Comparison of ENCODE assay signal across 11 cellular contexts in the genomic region with DNA sequence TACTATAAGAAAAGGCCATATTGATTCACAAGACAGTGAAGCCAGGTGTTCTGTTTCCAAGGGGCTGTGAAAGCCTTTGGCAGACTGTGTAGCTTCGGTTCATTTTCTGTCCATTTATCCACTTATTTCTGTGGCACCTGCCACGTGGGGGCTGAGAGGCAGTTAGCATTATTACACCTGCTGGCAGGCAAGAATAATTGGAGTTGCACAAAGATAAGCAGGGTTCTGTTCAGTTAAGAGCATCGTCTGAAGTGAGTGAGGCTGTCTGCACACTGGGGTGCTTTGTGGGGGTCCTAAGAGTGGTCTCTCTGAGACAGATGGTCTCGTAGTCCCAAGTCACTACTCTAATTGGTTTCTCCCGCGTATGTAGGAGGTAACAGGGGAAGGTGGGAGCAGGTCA.
DNase-seq lines count a peak whose midpoint lies in the region; ATAC-seq, FAIRE-seq and TF ChIP-seq lines count a peak whose summit lies in the region.
"Had no signal": no experiment of that assay in that cellular context is flagged by ENCODE, and none has a peak within 500 bp of the region (broad histone marks: within the 10 kb centered on the region; RNA-seq: fewer than 3 reads in every experiment).

No MANE protein-coding gene starts in this region.

- no peaks in the 10 kb centered on the region for H3K36me3 ChIP-seq in HepG2 (replicated peaks in 1 of 2; ENCODE audit: control insufficient read depth in 1 of 2, insufficient read depth in 2 of 2, low read length in 2 of 2)
- H3K36me3 ChIP-seq: esophagus squamous epithelium had no signal

- no peak overlapping the region for H3K9ac ChIP-seq in HepG2 (ENCODE audit: insufficient read depth, low read depth, low read length)

- BruUV-seq in HepG2 (replicated peaks; lab: Mats Ljungman, UMichigan): no TSS peak

- no peak for TF ChIP-seq CTCF in HepG2 (CRISPR knock-in tag; IDR thresholded peaks at IDR 0.05)

- no peak for ATAC-seq in left lobe of liver
- no peak for ATAC-seq in HepG2
- ATAC-seq in HG03196 (IDR thresholded peaks at IDR 0.05; ENCODE audit: unreplicated experiment): no peak
- ATAC-seq: HCT116, Right ventricle myocardium inferior had no signal

- FAIRE-seq in HepG2 (lab: Jason Lieb, UNC): no peak

- TF ChIP-seq POLR2A in HepG2 (IDR thresholded peaks at IDR 0.05; ENCODE audit: insufficient read depth in 1 of 2, low read depth in 2 of 2, low read length in 2 of 2): no peak

- peak; percentile 67 for DNase-seq in activated CD4-positive, alpha-beta T cell treated with anti-CD3 and anti-CD28 coated beads, Interleukin-2, amount 10 ng/mL, durations not matched to agents 24 days and 14 days
- no peak for DNase-seq in activated CD4-positive, alpha-beta T cell treated with anti-CD3 and anti-CD28 coated beads for 4 hours
- DNase-seq in NCI-H1092 treated with DMSO at 0.1 percent for 48 hours (lab: John Stamatoyannopoulos, UW) (peak; percentile 84), NCI-H774 (lab: John Stamatoyannopoulos, UW) (peak; percentile 66), epithelial cell of prostate (ENCODE audit: low read depth, low spot score) (no peak), left lobe of liver (ENCODE audit: low spot score) (no peak), HepG2 (ENCODE audit: low spot score) (no peak)
- DNase-seq: esophagus squamous epithelium had no signal

- no peaks in the 10 kb centered on the region for H3K9me3 ChIP-seq in HepG2 (ENCODE audit: low read length)
- H3K9me3 ChIP-seq: esophagus squamous epithelium had no signal

- H3K9me3 Mint-ChIP-seq in activated CD4-positive, alpha-beta T cell treated with anti-CD3 and anti-CD28 coated beads, Interleukin-2, amount 10 ng/mL, durations not matched to agents 24 days and 14 days: no peaks in the 10 kb centered on the region

- intact Hi-C loops in activated CD4-positive, alpha-beta T cell treated with anti-CD3 and anti-CD28 coated beads, Interleukin-2, amount 10 ng/mL, durations not matched to agents 24 days and 14 days (cut with micrococcal nuclease): loop anchor here (1.0 to 10.0 kb wide), 6 partner anchors 20 to 1391 kb away; no protein-coding TSS in a partner anchor
- intact Hi-C loops in HepG2 (cut with micrococcal nuclease; ENCODE audit: unreplicated experiment): no loop called here

- POLR2A ChIA-PET in HepG2 (lab: Yijun Ruan, JAX): no interaction called here

- CTCF ChIA-PET in HepG2 (lab: Yijun Ruan, JAX; ENCODE audit: low intra/inter-chr PET ratio, low total read pairs): no interaction called here

- H3K4me2 ChIP-seq in HepG2 (ENCODE audit: low read depth, low read length): no peak overlapping the region

- in situ Hi-C loops in HepG2 (cut with HindIII; ENCODE audit: extremely low pct_ligation_motif_present, low pct_unique_long_range_greater_than_20kb): no loop called here

- no peaks in the 10 kb centered on the region for H4K20me1 ChIP-seq in HepG2 (ENCODE audit: insufficient read depth, low read length)

- 0 out of 2 replicates have a peak, but pooled peaks cover 5% of the 10 kb centered on the region for H3K4me1 ChIP-seq in HepG2 (ENCODE audit: insufficient read depth, low read length)

- H3K79me2 ChIP-seq in HepG2 (ENCODE audit: insufficient read depth, low read length): no peaks in the 10 kb centered on the region

- H3K4me3 Mint-ChIP-seq in activated CD4-positive, alpha-beta T cell treated with anti-CD3 and anti-CD28 coated beads, Interleukin-2, amount 10 ng/mL, durations not matched to agents 24 days and 14 days: peak overlapping the region; percentile 20

- no peak overlapping the region for H3K4me3 ChIP-seq in HepG2 (replicated peaks in 1 of 3; ENCODE audit: insufficient read depth in 1 of 3, low read depth in 2 of 3, low read length in 3 of 3)
- H3K4me3 ChIP-seq: esophagus squamous epithelium had no signal

- H3K27me3 Mint-ChIP-seq in activated CD4-positive, alpha-beta T cell treated with anti-CD3 and anti-CD28 coated beads, Interleukin-2, amount 10 ng/mL, durations not matched to agents 24 days and 14 days: no peaks in the 10 kb centered on the region

- H2AFZ ChIP-seq in HepG2 (ENCODE audit: low read length): no peak overlapping the region

- peak overlapping the region; percentile 71 for H3K27ac Mint-ChIP-seq in activated CD4-positive, alpha-beta T cell treated with anti-CD3 and anti-CD28 coated beads, Interleukin-2, amount 10 ng/mL, durations not matched to agents 24 days and 14 days

- H3K27me3 ChIP-seq in HepG2 (ENCODE audit: control insufficient read depth in 1 of 2, insufficient read depth in 2 of 2, low read length in 2 of 2): peaks cover 0 to 20% of the 10 kb centered on the region in 2 experiments; a peak in 2 of 5 replicates
- H3K27me3 ChIP-seq: esophagus squamous epithelium had no signal

- 11% methylated on average over 6 of the region's 6 CpGs for WGBS in HepG2 (ENCODE audit: low lambda C conversion rate)

- H3K36me3 Mint-ChIP-seq in activated CD4-positive, alpha-beta T cell treated with anti-CD3 and anti-CD28 coated beads, Interleukin-2, amount 10 ng/mL, durations not matched to agents 24 days and 14 days (ENCODE audit: low read depth): no peaks in the 10 kb centered on the region

- TF ChIP-seq EP300 in HepG2 (IDR thresholded peaks at IDR 0.05; ENCODE audit: low read depth in 2 of 2, low read length in 2 of 2): no peak
- TF ChIP-seq EP300 in HepG2 (CRISPR knock-in tag; IDR thresholded peaks at IDR 0.05; ENCODE audit: borderline replicate concordance): no peak

- H3K27ac ChIP-seq in epithelial cell of prostate (peak overlapping the region; percentile 18), HepG2 (ENCODE audit: extremely low read length, insufficient read depth, low read length) (no peak overlapping the region)
- H3K27ac ChIP-seq: esophagus squamous epithelium had no signal

- no peak for TF ChIP-seq RAD21 in HepG2 (CRISPR knock-in tag; IDR thresholded peaks at IDR 0.05)

- peaks cover 74% of the 10 kb centered on the region for H3K4me1 Mint-ChIP-seq in activated CD4-positive, alpha-beta T cell treated with anti-CD3 and anti-CD28 coated beads, Interleukin-2, amount 10 ng/mL, durations not matched to agents 24 days and 14 days

TF ChIP-seq in HepG2, 621 proteins besides CTCF, POLR2A, EP300 and RAD21:
- TF ChIP-seq HNRNPUL1 (IDR thresholded peaks at IDR 0.05; ENCODE audit: low read depth, low read length) (no peak), TAF15 (IDR thresholded peaks at IDR 0.05; ENCODE audit: low read depth, low read length, poor library complexity, severe bottlenecking) (no peak), PRMT3 (CRISPR knock-in tag; IDR thresholded peaks at IDR 0.05; ENCODE audit: borderline replicate concordance, low read depth) (no peak), CEBPG (CRISPR knock-in tag; IDR thresholded peaks at IDR 0.05) (no peak), ZNF510 (CRISPR knock-in tag; IDR thresholded peaks at IDR 0.05; ENCODE audit: low read depth) (no peak), JUN (CRISPR knock-in tag; IDR thresholded peaks at IDR 0.05) (no peak)

Comparison
In these comparisons a context has a peak if more than half of its experiments do, and no peak if none do; other contexts are left out.
1. DNase-seq: peak in activated CD4-positive, alpha-beta T cell treated with anti-CD3 and anti-CD28 coated beads, Interleukin-2, amount 10 ng/mL, durations not matched to agents 24 days and 14 days (single experiment), NCI-H1092 treated with DMSO at 0.1 percent for 48 hours (single experiment) and NCI-H774 (single experiment); none in activated CD4-positive, alpha-beta T cell treated with anti-CD3 and anti-CD28 coated beads for 4 hours (0 of 2), epithelial cell of prostate (single experiment), left lobe of liver (single experiment) and HepG2 (single experiment).